In genomic region chr18:36843199-36843598, GRCh38 we compare ENCODE assay signal across 19 cellular contexts.
"Had no signal": no experiment of that assay in that cellular context is flagged by ENCODE, and none has a peak within 500 bp of the region (broad histone marks: within the 10 kb centered on the region; RNA-seq: fewer than 3 reads in every experiment).

No MANE protein-coding gene starts in this region.

- H3K27ac ChIP-seq: WERI-Rb-1 had no signal

- DNase-seq: activated CD4-positive, alpha-beta T cell treated with anti-CD3 and anti-CD28 coated beads for 4 hours; activated CD8-positive, alpha-beta memory T cell treated with anti-CD3 and anti-CD28 coated beads, Interleukin-2, amount 50 U/mL, for 4 hours; activated CD8-positive, alpha-beta T cell treated with anti-CD3 and anti-CD28 coated beads for 36 hours; activated gamma-delta T cell treated with Interleukin-2 at 50 U/mL for 16 hours; activated naive CD4-positive, alpha-beta T cell treated with anti-CD3 and anti-CD28 coated beads, Interleukin-2, amount 10 ng/mL, durations not matched to agents 7 days and 5 days; activated naive CD8-positive, alpha-beta T cell treated with anti-CD3 and anti-CD28 coated beads for 36 hours; activated T-cell treated with anti-CD3 and anti-CD28 coated beads, Interleukin-2, amount 50 U/mL, for 72 hours; anterior cingulate cortex; cerebellar nuclear complex; NCI-H1048; NCI-H146; NCI-H1930; NCI-H2171; NCI-H2227 treated with DMSO at 0.1 percent for 48 hours; NCI-H526 treated with DMSO at 0.1 percent for 48 hours; PC-3; SIG-M5; T-cell; WERI-Rb-1 had no signal
